ENCODE assay signal across 27 cellular contexts in the genomic region with DNA sequence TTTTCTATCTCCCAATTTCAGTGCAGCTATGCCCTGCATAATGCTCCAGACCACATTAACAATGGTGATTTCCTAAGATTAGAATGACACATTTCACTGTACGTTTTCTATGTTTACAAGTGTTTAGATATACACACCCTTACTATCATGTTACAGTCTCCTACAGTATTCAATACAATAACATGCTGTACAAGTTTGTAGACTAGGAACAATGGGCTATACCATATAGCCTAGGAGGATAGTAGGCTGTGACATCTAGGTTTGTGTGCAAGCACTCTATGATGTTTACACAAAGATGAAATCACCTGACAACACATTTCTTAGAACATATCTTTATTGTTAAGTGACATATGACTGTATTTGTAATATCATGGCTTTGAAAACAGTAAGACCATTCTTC.
"Had no signal": no experiment of that assay in that cellular context is flagged by ENCODE, and none has a peak within 500 bp of the region (broad histone marks: within the 10 kb centered on the region; RNA-seq: fewer than 3 reads in every experiment).

No MANE protein-coding gene starts in this region.

- DNase-seq: activated CD4-positive, alpha-beta T cell treated with anti-CD3 and anti-CD28 coated beads for 1 hour; activated CD4-positive, alpha-beta T cell treated with anti-CD3 and anti-CD28 coated beads for 48 hours; activated CD4-positive, alpha-beta T cell treated with anti-CD3 and anti-CD28 coated beads, Interleukin-2, amount 50 U/mL, for 4 hours; activated CD4-positive, CD25-positive, alpha-beta regulatory T cell; activated CD8-positive, alpha-beta T cell treated with anti-CD3 and anti-CD28 coated beads for 36 hours; activated effector memory CD4-positive, alpha-beta T cell treated with anti-CD3 and anti-CD28 coated beads, Interleukin-2, amount 50 U/mL, for 16 hours; activated naive CD4-positive, alpha-beta T cell; activated naive CD4-positive, alpha-beta T cell treated with anti-CD3 and anti-CD28 coated beads, Interleukin-2, amount 50 U/mL, for 16 hours; activated naive CD8-positive, alpha-beta T cell treated with anti-CD3 and anti-CD28 coated beads for 36 hours; activated T-cell treated with anti-CD3 and anti-CD28 coated beads, Interleukin-2, amount 50 U/mL, for 1 hour; activated T-cell treated with anti-CD3 and anti-CD28 coated beads, Interleukin-2, amount 50 U/mL, for 72 hours; amniotic stem cell; aorta; NCI-H1092 treated with DMSO at 0.1 percent for 48 hours; NCI-H146; NCI-H187; NCI-H2029 treated with DMSO at 0.1 percent for 48 hours; NCI-H446; NCI-H524 treated with DMSO at 0.1 percent for 48 hours; NCI-H748 treated with DMSO at 0.1 percent for 48 hours; NK-92 treated with Interleukin-12 subunit alpha and Interleukin-12 subunit beta, amount 100 ng/mL, for 24 hours; PC-9; SJCRH30; T1000; WERI-Rb-1 had no signal

- H3K27ac Mint-ChIP-seq: activated CD8-positive, alpha-beta T cell treated with anti-CD3 and anti-CD28 coated beads for 36 hours; activated naive CD8-positive, alpha-beta T cell treated with anti-CD3 and anti-CD28 coated beads for 36 hours; activated T-cell treated with anti-CD3 and anti-CD28 coated beads, Interleukin-2, amount 50 U/mL, for 72 hours; activated T-helper 17 cell treated with anti-CD3 and anti-CD28 coated beads, Interleukin-2, amount 50 U/mL, for 72 hours had no signal

- H3K4me1 Mint-ChIP-seq: activated naive CD8-positive, alpha-beta T cell treated with anti-CD3 and anti-CD28 coated beads for 36 hours; activated T-helper 17 cell treated with anti-CD3 and anti-CD28 coated beads, Interleukin-2, amount 50 U/mL, for 72 hours had no signal

- H3K36me3 Mint-ChIP-seq: activated naive CD8-positive, alpha-beta T cell treated with anti-CD3 and anti-CD28 coated beads for 36 hours had no signal

- H3K4me3 Mint-ChIP-seq: activated CD8-positive, alpha-beta T cell treated with anti-CD3 and anti-CD28 coated beads for 36 hours; activated naive CD8-positive, alpha-beta T cell treated with anti-CD3 and anti-CD28 coated beads for 36 hours; activated T-cell treated with anti-CD3 and anti-CD28 coated beads, Interleukin-2, amount 50 U/mL, for 72 hours; activated T-helper 17 cell treated with anti-CD3 and anti-CD28 coated beads, Interleukin-2, amount 50 U/mL, for 72 hours had no signal

- H3K27me3 Mint-ChIP-seq: activated CD8-positive, alpha-beta T cell treated with anti-CD3 and anti-CD28 coated beads for 36 hours; activated naive CD8-positive, alpha-beta T cell treated with anti-CD3 and anti-CD28 coated beads for 36 hours; activated T-helper 17 cell treated with anti-CD3 and anti-CD28 coated beads, Interleukin-2, amount 50 U/mL, for 72 hours had no signal

- ATAC-seq: activated CD8-positive, alpha-beta T cell treated with anti-CD3 and anti-CD28 coated beads for 36 hours; activated T-cell treated with anti-CD3 and anti-CD28 coated beads, Interleukin-2, amount 50 U/mL, for 72 hours; activated T-helper 17 cell treated with anti-CD3 and anti-CD28 coated beads, Interleukin-2, amount 50 U/mL, for 72 hours; Right ventricle myocardium inferior had no signal
